Comparison of ENCODE assay signal across 1 cellular context in genomic region chr12:41636658-41637057, GRCh38.
TF ChIP-seq lines count a peak whose summit lies in the region.

No MANE protein-coding gene starts in this region.

TF ChIP-seq in HEK293, 187 proteins besides CTCF, POLR2A, EP300 and RAD21 (continued from another document):
- TF ChIP-seq ATF2 (tag by site-specific recombination; IDR thresholded peaks at IDR 0.05; ENCODE audit: low read depth), result peak; percentile 78
TF ChIP-seq in HEK293: peak in this region for 8.
